In the genomic region with DNA sequence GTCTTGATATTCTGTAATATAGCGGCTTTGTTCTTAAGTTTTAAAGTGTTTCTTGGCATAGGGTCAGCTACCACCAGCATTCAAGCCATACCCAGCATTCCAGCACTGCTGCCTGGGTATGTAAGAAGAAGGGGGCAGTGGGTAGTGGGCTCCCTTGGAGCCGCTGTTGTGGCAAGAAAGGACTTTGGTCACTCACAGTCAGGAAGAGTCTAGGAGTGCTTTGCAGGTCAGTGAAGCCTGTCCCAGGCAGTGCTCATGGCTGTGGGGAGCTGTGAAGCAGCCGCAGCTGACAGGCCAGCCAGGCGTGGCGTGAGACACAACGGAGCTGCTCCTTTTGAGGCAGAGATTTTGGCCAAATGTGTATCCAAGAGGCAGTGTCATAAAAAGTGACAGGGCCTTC, we compare ENCODE assay signal across 22 cellular contexts.
DNase-seq lines count a peak whose midpoint lies in the region; ATAC-seq and TF ChIP-seq lines count a peak whose summit lies in the region.
"Had no signal": no experiment of that assay in that cellular context is flagged by ENCODE, and none has a peak within 500 bp of the region (broad histone marks: within the 10 kb centered on the region; RNA-seq: fewer than 3 reads in every experiment).

No MANE protein-coding gene starts in this region.

- H3K36me3 Mint-ChIP-seq in activated T-cell treated with anti-CD3 and anti-CD28 coated beads, Interleukin-2, amount 50 U/mL, for 72 hours (ENCODE audit: insufficient read depth in 2 of 2) = no peaks in the 10 kb centered on the region

- peaks cover 0 to 16% (median 0%) of the 10 kb centered on the region in 12 donors for H3K4me1 ChIP-seq in heart left ventricle
- H3K4me1 ChIP-seq in mesenchymal stem cell (ENCODE audit: control insufficient read depth, insufficient read depth, low read depth, low read length) = peaks cover 10% of the 10 kb centered on the region
- no peaks in the 10 kb centered on the region for H3K4me1 ChIP-seq in upper lobe of right lung
- H3K4me1 ChIP-seq: spleen, vagina had no signal

- H3K4me1 Mint-ChIP-seq in activated T-cell treated with anti-CD3 and anti-CD28 coated beads, Interleukin-2, amount 50 U/mL, for 72 hours (ENCODE audit: low read depth) = no peaks in the 10 kb centered on the region

- H2BK5ac ChIP-seq in mesenchymal stem cell (ENCODE audit: low read depth, low read length, poor library complexity, severe bottlenecking) = no peak overlapping the region

- H3K14ac ChIP-seq in mesenchymal stem cell (ENCODE audit: low read length in 2 of 2) = no peak overlapping the region

- H3K27ac ChIP-seq in heart left ventricle (no peak overlapping the region), mesenchymal stem cell (ENCODE audit: low read length, poor library complexity, severe bottlenecking) (peak overlapping the region; percentile 38), upper lobe of right lung (no peak overlapping the region)
- H3K27ac ChIP-seq: C4-2B, esophagus muscularis mucosa, HL-60, spleen, vagina had no signal

- no peak overlapping the region for H3K23ac ChIP-seq in mesenchymal stem cell (ENCODE audit: low read length in 2 of 2)

- no peaks in the 10 kb centered on the region for H3K27me3 Mint-ChIP-seq in activated T-cell treated with anti-CD3 and anti-CD28 coated beads, Interleukin-2, amount 50 U/mL, for 72 hours (ENCODE audit: low read depth)
- H3K27me3 Mint-ChIP-seq: activated naive CD8-positive, alpha-beta T cell; naive thymus-derived CD4-positive, alpha-beta T cell had no signal

- DNase-seq in Right ventricle myocardium superior (no peak), cardiac septum (ENCODE audit: low spot score) (no peak), heart left ventricle (peak in 3 of 5 donors; percentile 38 to 64 (median 61)), mesenchymal stem cell (no peak), upper lobe of right lung (no peak)
- no peak for DNase-seq in activated CD8-positive, alpha-beta memory T cell treated with anti-CD3 and anti-CD28 coated beads, Interleukin-2, amount 50 U/mL, for 48 hours
- DNase-seq in activated T-cell treated with anti-CD3 and anti-CD28 coated beads, Interleukin-2, amount 50 U/mL, for 72 hours = no peak
- no peak for DNase-seq in stimulated activated CD8-positive, alpha-beta memory T cell treated with anti-CD3 and anti-CD28 coated beads, Interleukin-4, amount 100 ng/mL, for 48 hours
- DNase-seq: DMS153; effector CD4-positive, alpha-beta T cell; mammary epithelial cell; naive thymus-derived CD4-positive, alpha-beta T cell; NCI-H774; spleen; substantia nigra; T-helper 9 cell had no signal

- no peak overlapping the region for H3K9ac ChIP-seq in mesenchymal stem cell (ENCODE audit: low read length)

- H3K9me3 Mint-ChIP-seq in activated T-cell treated with anti-CD3 and anti-CD28 coated beads, Interleukin-2, amount 50 U/mL, for 72 hours = no peaks in the 10 kb centered on the region

- H3K4ac ChIP-seq in mesenchymal stem cell (ENCODE audit: low read depth in 1 of 2, low read length in 2 of 2) = no peak overlapping the region

- H3K27me3 ChIP-seq in heart left ventricle (no peaks in the 10 kb centered on the region), mesenchymal stem cell (ENCODE audit: control insufficient read depth in 1 of 2, insufficient read depth in 1 of 2, low read length in 2 of 2) (no peaks in the 10 kb centered on the region), upper lobe of right lung (no peaks in the 10 kb centered on the region)
- H3K27me3 ChIP-seq: esophagus muscularis mucosa, spleen, vagina had no signal

- ATAC-seq in Right ventricle myocardium superior (ENCODE audit: poor library complexity) (peak; percentile 80), heart left ventricle (peak in 3 of 4 donors; percentile 78 to 85 (median 85)), upper lobe of right lung (peak; percentile 52)
- ATAC-seq in activated T-cell treated with anti-CD3 and anti-CD28 coated beads, Interleukin-2, amount 50 U/mL, for 72 hours (replicated peaks in 1 of 2) = no peak
- ATAC-seq: activated CD4-positive, CD25-positive, alpha-beta regulatory T cell treated with anti-CD3 and anti-CD28 coated beads, Interleukin-2, amount 50 U/mL, for 24 hours; naive thymus-derived CD4-positive, alpha-beta T cell had no signal

- no peak overlapping the region for H3K18ac ChIP-seq in mesenchymal stem cell (ENCODE audit: low read depth in 1 of 2, low read length in 2 of 2)

- H2BK120ac ChIP-seq in mesenchymal stem cell (ENCODE audit: low read depth, low read length) = no peak overlapping the region

- H4K8ac ChIP-seq in mesenchymal stem cell (ENCODE audit: low read length) = no peak overlapping the region

- H2BK12ac ChIP-seq in mesenchymal stem cell (ENCODE audit: low read length in 2 of 2) = no peak overlapping the region

- WGBS in heart left ventricle, 4 donors = 57 to 68% (median 62%) methylated on average over 6 of the region's 6 CpGs
- 97% methylated on average over 6 of the region's 6 CpGs for WGBS in mesenchymal stem cell

- no peaks in the 10 kb centered on the region for H3K79me1 ChIP-seq in mesenchymal stem cell (replicated peaks; ENCODE audit: low read length, poor library complexity, severe bottlenecking)

- TF ChIP-seq POLR2A in heart left ventricle (IDR thresholded peaks at IDR 0.05) = no peak

- H3K4me3 ChIP-seq in heart left ventricle (no peak overlapping the region), mesenchymal stem cell (ENCODE audit: insufficient read depth in 1 of 2, low read depth in 1 of 2, low read length in 2 of 2) (no peak overlapping the region), upper lobe of right lung (no peak overlapping the region)
- H3K4me3 ChIP-seq: esophagus muscularis mucosa, spleen, vagina had no signal

- H3K9me3 ChIP-seq in heart left ventricle (no peaks in the 10 kb centered on the region), mesenchymal stem cell (ENCODE audit: control insufficient read depth, low read length) (no peaks in the 10 kb centered on the region), upper lobe of right lung (no peaks in the 10 kb centered on the region)
- H3K9me3 ChIP-seq: esophagus muscularis mucosa, spleen, vagina had no signal

- H4K91ac ChIP-seq in mesenchymal stem cell (ENCODE audit: low read length) = no peak overlapping the region

- no peak overlapping the region for H2AK5ac ChIP-seq in mesenchymal stem cell (ENCODE audit: low read length, severe bottlenecking)

- no peak overlapping the region for H2BK15ac ChIP-seq in mesenchymal stem cell (ENCODE audit: low read depth, poor library complexity, severe bottlenecking)

- H3K36me3 ChIP-seq in heart left ventricle (no peaks in the 10 kb centered on the region), mesenchymal stem cell (ENCODE audit: control insufficient read depth in 1 of 2, insufficient read depth in 2 of 2, low read depth in 1 of 2, low read length in 2 of 2) (no peaks in the 10 kb centered on the region), upper lobe of right lung (no peaks in the 10 kb centered on the region)
- H3K36me3 ChIP-seq: esophagus muscularis mucosa, spleen, vagina had no signal

- H3K27ac Mint-ChIP-seq in activated T-cell treated with anti-CD3 and anti-CD28 coated beads, Interleukin-2, amount 50 U/mL, for 72 hours = no peak overlapping the region
- H3K27ac Mint-ChIP-seq: naive thymus-derived CD4-positive, alpha-beta T cell had no signal

- no peak overlapping the region for H3K4me3 Mint-ChIP-seq in activated T-cell treated with anti-CD3 and anti-CD28 coated beads, Interleukin-2, amount 50 U/mL, for 72 hours
- H3K4me3 Mint-ChIP-seq: activated naive CD8-positive, alpha-beta T cell; naive thymus-derived CD4-positive, alpha-beta T cell had no signal

- no peak overlapping the region for H2AFZ ChIP-seq in mesenchymal stem cell (ENCODE audit: low read depth, low read length)

- intact Hi-C loops in Right ventricle myocardium superior (cut with DNase I) (no loop called here), cardiac septum (cut with DNase I) (no loop called here), heart left ventricle (cut with DNase I) (no loop called here), upper lobe of right lung (cut with DNase I) (no loop called here)

- TF ChIP-seq CTCF in heart left ventricle (IDR thresholded peaks at IDR 0.05) = no peak
- no peak for TF ChIP-seq CTCF in upper lobe of right lung (IDR thresholded peaks at IDR 0.05)

- no peak overlapping the region for H3K4me2 ChIP-seq in mesenchymal stem cell (ENCODE audit: low read length, poor library complexity, severe bottlenecking)

Comparison
In these comparisons a context has a peak if more than half of its experiments do, and no peak if none do; other contexts are left out.
1. DNase-seq: peak in heart left ventricle (3 of 5); none in Right ventricle myocardium superior (single experiment), cardiac septum (single experiment), mesenchymal stem cell (single experiment), upper lobe of right lung (single experiment), activated CD8-positive, alpha-beta memory T cell treated with anti-CD3 and anti-CD28 coated beads, Interleukin-2, amount 50 U/mL, for 48 hours (single experiment), activated T-cell treated with anti-CD3 and anti-CD28 coated beads, Interleukin-2, amount 50 U/mL, for 72 hours (0 of 2) and stimulated activated CD8-positive, alpha-beta memory T cell treated with anti-CD3 and anti-CD28 coated beads, Interleukin-4, amount 100 ng/mL, for 48 hours (single experiment).
2. ATAC-seq: peak in Right ventricle myocardium superior (single experiment), heart left ventricle (3 of 4) and upper lobe of right lung (single experiment); none in activated T-cell treated with anti-CD3 and anti-CD28 coated beads, Interleukin-2, amount 50 U/mL, for 72 hours (0 of 2).